ENCODE assay signal across 8 cellular contexts in genomic region chr10:26697922-26698608, GRCh38. TPM values are rescaled to one million over a fixed set of nuclear protein-coding genes. Genes with fewer than 3 reads are reported as not detected.
DNase-seq lines count a peak whose midpoint lies in the region; ATAC-seq and TF ChIP-seq lines count a peak whose summit lies in the region.

No MANE protein-coding gene starts in this region.

- H2AFZ ChIP-seq in Loucy (ENCODE audit: low read length): peak overlapping the region; percentile 96

- H3K36me3 ChIP-seq in ES-I3 (ENCODE audit: insufficient read depth, low read length) (no peaks in the 10 kb centered on the region), Loucy (ENCODE audit: insufficient read depth, low read length) (no peaks in the 10 kb centered on the region)

- H3K27me3 ChIP-seq in Loucy (ENCODE audit: insufficient read depth, low read length, poor library complexity, severe bottlenecking): peaks cover 3% of the 10 kb centered on the region

- H3K9me3 ChIP-seq in ES-I3 (ENCODE audit: control insufficient read depth, insufficient read depth, low read length) (no peaks in the 10 kb centered on the region), Loucy (ENCODE audit: insufficient read depth, low read depth, low read length) (no peaks in the 10 kb centered on the region)

- H3K27ac ChIP-seq in coronary artery: peak overlapping the region in 1 of 2 donors; percentile 92

- DNase-seq in coronary artery (ENCODE audit: low spot score) (no peak), naive B cell (no peak), NCI-H187 treated with DMSO at 0.1 percent for 48 hours (lab: John Stamatoyannopoulos, UW) (no peak)

- peak overlapping the region; percentile 85 for H3K4me2 ChIP-seq in Loucy (ENCODE audit: low read depth, low read length, poor library complexity, severe bottlenecking)

- H4K20me1 ChIP-seq in Loucy (ENCODE audit: insufficient read depth, low read length, poor library complexity, severe bottlenecking): peaks cover 19% of the 10 kb centered on the region

- peaks cover 55% of the 10 kb centered on the region for H3K79me2 ChIP-seq in Loucy (ENCODE audit: insufficient read depth, low read length)

- no peaks in the 10 kb centered on the region for H3K36me3 Mint-ChIP-seq in naive B cell

- no peaks in the 10 kb centered on the region for H3K9me2 ChIP-seq in Loucy (replicated peaks; ENCODE audit: low read depth, low read length)

- H3K4me1 Mint-ChIP-seq in naive B cell: peaks cover 17 to 27% (median 27%) of the 10 kb centered on the region in 3 donors

- H3K4me1 ChIP-seq in ES-I3 (ENCODE audit: insufficient read depth, low read length): no peaks in the 10 kb centered on the region
- H3K4me1 ChIP-seq in Loucy (ENCODE audit: insufficient read depth, low read length, poor library complexity, severe bottlenecking): peaks cover 23% of the 10 kb centered on the region

- H3K27me3 Mint-ChIP-seq in naive B cell: no peaks in the 10 kb centered on the region

- H3K4me3 Mint-ChIP-seq in naive B cell: peak overlapping the region; percentile 90 to 99 (median 95)

- TF ChIP-seq CTCF in Loucy (conservative IDR thresholded peaks at IDR 0.05; ENCODE audit: low read length) (no peak), coronary artery (IDR thresholded peaks at IDR 0.05) (no peak)

- H3K9ac ChIP-seq in ES-I3 (ENCODE audit: low read depth, low read length): peak overlapping the region; percentile 98
- H3K9ac ChIP-seq in Loucy (ENCODE audit: low read depth, low read length, poor library complexity, severe bottlenecking): peak overlapping the region; percentile 79

- no peaks in the 10 kb centered on the region for H3F3A ChIP-seq in Loucy (ENCODE audit: low read depth)

- H3K9me3 Mint-ChIP-seq in naive B cell: no peaks in the 10 kb centered on the region

- peak overlapping the region in 4 of 6 donors; percentile 32 to 86 (median 78) for H3K27ac Mint-ChIP-seq in naive B cell

- H3K4me3 ChIP-seq in Loucy (ENCODE audit: low read length, poor library complexity, severe bottlenecking) (peak overlapping the region; percentile 89), coronary artery (peak overlapping the region; percentile 83)

- ATAC-seq in naive B cell (ENCODE audit: low read depth in 2 of 2) (no peak), HG03457 (IDR thresholded peaks at IDR 0.05; ENCODE audit: unreplicated experiment) (no peak), GM21381 (IDR thresholded peaks at IDR 0.05; ENCODE audit: unreplicated experiment) (no peak), HG02981 (IDR thresholded peaks at IDR 0.05; ENCODE audit: unreplicated experiment) (no peak)

RNA-seq across cellular contexts. Expression of gene PDSS1, which starts 0.6 kb away (rescaled TPM):
- 1 to 10 TPM in 5 of 6 donors, not detected in 1; 2.5 to 6.0 (median 2.6) TPM for polyA plus RNA-seq in naive B cell (ENCODE audit: low read depth in 6 of 6)
